In the genomic region with DNA sequence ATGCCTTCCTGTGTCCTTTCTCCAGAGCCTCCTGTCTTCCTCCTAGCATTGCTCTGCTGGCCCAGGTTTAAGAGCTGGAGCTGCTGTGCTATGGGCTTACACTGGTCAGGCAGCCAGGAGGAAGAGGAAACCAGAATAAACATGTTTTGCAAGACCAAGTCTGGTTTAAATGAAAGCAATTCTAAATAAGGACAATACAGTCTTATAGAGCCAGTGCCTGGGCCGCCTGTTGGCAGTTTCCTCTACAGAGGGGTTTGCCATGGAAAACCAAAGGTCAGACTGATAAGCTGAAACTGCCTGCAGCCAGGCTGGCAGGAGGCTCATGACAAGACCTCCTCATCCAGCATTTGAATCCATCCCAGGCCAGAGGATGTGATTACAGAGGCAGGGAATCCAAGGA, we compare ENCODE assay signal across 13 cellular contexts.
DNase-seq lines count a peak whose midpoint lies in the region; ATAC-seq and TF ChIP-seq lines count a peak whose summit lies in the region.
"Had no signal": no experiment of that assay in that cellular context is flagged by ENCODE, and none has a peak within 500 bp of the region (broad histone marks: within the 10 kb centered on the region; RNA-seq: fewer than 3 reads in every experiment).

No MANE protein-coding gene starts in this region.

- ATAC-seq in aorta (ENCODE audit: low FRiP score): peak; percentile 94
- ATAC-seq in HG02763 (IDR thresholded peaks at IDR 0.05; ENCODE audit: unreplicated experiment): no peak
- ATAC-seq in HG03097 (IDR thresholded peaks at IDR 0.05; ENCODE audit: low FRiP score, unreplicated experiment): no peak
- ATAC-seq: A549; activated naive CD4-positive, alpha-beta T cell treated with anti-CD3 and anti-CD28 coated beads, Interleukin-2, amount 50 U/mL, for 72 hours; Panc1 had no signal

- H3K27me3 ChIP-seq in aorta (ENCODE audit: control insufficient read depth in 1 of 2, insufficient read depth in 2 of 2, low read length in 1 of 2): no peaks in the 10 kb centered on the region
- H3K27me3 ChIP-seq in effector memory CD4-positive, alpha-beta T cell (replicated peaks; ENCODE audit: control insufficient read depth, insufficient read depth, low read length, poor library complexity, severe bottlenecking): no peaks in the 10 kb centered on the region
- H3K27me3 ChIP-seq: tibial nerve had no signal

- H3K9me3 ChIP-seq in aorta (ENCODE audit: control insufficient read depth, low read length): no peaks in the 10 kb centered on the region
- H3K9me3 ChIP-seq in effector memory CD4-positive, alpha-beta T cell (ENCODE audit: control insufficient read depth, low read length): no peaks in the 10 kb centered on the region
- H3K9me3 ChIP-seq: A549 had no signal

- H3K27ac ChIP-seq in aorta (ENCODE audit: low read depth in 1 of 2, low read length in 2 of 2): peak overlapping the region in 1 of 2 donors; percentile 72
- no peak overlapping the region for H3K27ac ChIP-seq in effector memory CD4-positive, alpha-beta T cell (ENCODE audit: insufficient read depth, low read length, poor library complexity, severe bottlenecking)
- H3K27ac ChIP-seq: A549 had no signal

- peak; percentile 44 for DNase-seq in SKM-1 treated with dmso at 0.1 percent for 144 hours (lab: John Stamatoyannopoulos, UW; ENCODE audit: unreplicated experiment)
- no peak for DNase-seq in SKM-1 (lab: John Stamatoyannopoulos, UW; ENCODE audit: unreplicated experiment)
- peak; percentile 82 for DNase-seq in fibroblast of the aortic adventitia (ENCODE audit: low read depth)
- DNase-seq in lung microvascular endothelial cell (ENCODE audit: low read depth in 2 of 2): peak; percentile 64 to 70
- peak in 1 of 2 donors; percentile 83 for DNase-seq in aorta
- DNase-seq in effector memory CD4-positive, alpha-beta T cell: no peak
- DNase-seq: activated CD8-positive, alpha-beta memory T cell treated with anti-CD3 and anti-CD28 coated beads, Interleukin-2, amount 50 U/mL, for 4 hours had no signal

- intact Hi-C loops in aorta (cut with DNase I): loop anchor here in 1 of 2 donors (1.0 to 5.0 kb wide), 2 partner anchors 42 to 420 kb away; a partner anchor contains a TSS

- no peak overlapping the region for H3K4me3 ChIP-seq in fibroblast of the aortic adventitia (ENCODE audit: low read depth, low read length)
- no peak overlapping the region for H3K4me3 ChIP-seq in aorta (ENCODE audit: low read length in 2 of 2)
- H3K4me3 ChIP-seq in effector memory CD4-positive, alpha-beta T cell (ENCODE audit: insufficient read depth, low read depth, low read length, poor library complexity, severe bottlenecking): no peak overlapping the region
- H3K4me3 ChIP-seq: A549, tibial nerve had no signal

- H3K4me1 ChIP-seq in aorta (ENCODE audit: control insufficient read depth in 1 of 2, insufficient read depth in 2 of 2, low read length in 2 of 2): peaks cover 0 to 7% of the 10 kb centered on the region in 2 donors
- no peaks in the 10 kb centered on the region for H3K4me1 ChIP-seq in effector memory CD4-positive, alpha-beta T cell (ENCODE audit: control insufficient read depth, insufficient read depth, low read length, poor library complexity, severe bottlenecking)
- H3K4me1 ChIP-seq: A549 had no signal

- WGBS in aorta, 2 donors: 0% methylated on average over 1 of the region's 1 CpG

- peak; percentile 9 for TF ChIP-seq CTCF in fibroblast of the aortic adventitia (IDR thresholded peaks at IDR 0.05; ENCODE audit: insufficient read depth, low read length)

- H3K36me3 ChIP-seq in aorta (ENCODE audit: control insufficient read depth in 1 of 2, insufficient read depth in 2 of 2, low read length in 1 of 2): no peaks in the 10 kb centered on the region
- H3K36me3 ChIP-seq in effector memory CD4-positive, alpha-beta T cell (ENCODE audit: control insufficient read depth, insufficient read depth, low read length): no peaks in the 10 kb centered on the region
- H3K36me3 ChIP-seq: tibial nerve had no signal

Comparison
In these comparisons a context has a peak if more than half of its experiments do, and no peak if none do; other contexts are left out.
1. DNase-seq: peak in SKM-1 treated with dmso at 0.1 percent for 144 hours (single experiment), fibroblast of the aortic adventitia (single experiment) and lung microvascular endothelial cell (2 of 2); none in SKM-1 (single experiment) and effector memory CD4-positive, alpha-beta T cell (0 of 3).